ENCODE assay signal across 19 cellular contexts in the genomic region with DNA sequence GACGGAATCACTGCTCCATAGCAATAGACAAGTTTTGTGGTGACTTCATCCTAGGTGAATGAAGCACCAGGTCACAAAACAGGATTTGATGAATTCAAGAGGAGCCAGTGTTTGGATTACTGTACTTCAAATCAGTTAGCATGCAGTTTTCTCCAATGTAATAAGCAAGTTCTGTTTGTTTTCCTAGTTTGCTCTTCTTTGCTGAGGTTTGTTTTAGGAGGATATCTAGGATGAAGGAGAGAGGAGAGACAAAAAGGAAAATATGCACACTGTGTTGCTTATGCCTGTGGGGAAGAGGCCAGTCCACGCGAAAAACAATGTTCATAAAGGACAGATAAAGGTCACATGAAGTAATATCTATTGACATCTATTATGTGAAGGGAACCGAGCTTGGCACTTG. TPM values are rescaled to one million over a fixed set of nuclear protein-coding genes. Genes with fewer than 3 reads are reported as not detected.
A peak's percentile ranks its signal among the peaks of the same experiment; 100 is the strongest.
DNase-seq lines count a peak whose midpoint lies in the region; ATAC-seq, FAIRE-seq and TF ChIP-seq lines count a peak whose summit lies in the region.
"Had no signal": no experiment of that assay in that cellular context is flagged by ENCODE, and none has a peak within 500 bp of the region (broad histone marks: within the 10 kb centered on the region; RNA-seq: fewer than 3 reads in every experiment).

No MANE protein-coding gene starts in this region.

- no peaks in the 10 kb centered on the region for H3F3A ChIP-seq in GM23248 (ENCODE audit: insufficient read depth)

- no peaks in the 10 kb centered on the region for H3K79me2 ChIP-seq in GM23248 (ENCODE audit: insufficient read depth)
- H3K79me2 ChIP-seq in HepG2 (ENCODE audit: insufficient read depth, low read length): no peaks in the 10 kb centered on the region

- POLR2A ChIA-PET in HepG2 (lab: Yijun Ruan, JAX): interaction anchor here (0.7 to 2.1 kb wide), 5 partner anchors 10 to 513 kb away, joined by 3 to 35 read pairs (median 3); a partner anchor contains a TSS
- POLR2A ChIA-PET in activated CD4-positive, alpha-beta T cell treated with anti-CD3 and anti-CD28 coated beads for 36 hours (lab: Charles Lee): no interaction called here

- H3K27me3 ChIP-seq in GM23248 (replicated peaks; ENCODE audit: insufficient read depth) (no peaks in the 10 kb centered on the region), SJSA1 (replicated peaks) (no peaks in the 10 kb centered on the region), HepG2 (ENCODE audit: control insufficient read depth in 1 of 2, insufficient read depth in 2 of 2, low read length in 2 of 2) (no peaks in the 10 kb centered on the region), uterus (no peaks in the 10 kb centered on the region)

- no peaks in the 10 kb centered on the region for H4K20me1 ChIP-seq in GM23248 (ENCODE audit: insufficient read depth)
- H4K20me1 ChIP-seq in HepG2 (ENCODE audit: insufficient read depth, low read length): no peaks in the 10 kb centered on the region

- H3K4me1 Mint-ChIP-seq in activated CD4-positive, alpha-beta T cell treated with anti-CD3 and anti-CD28 coated beads for 36 hours: no peaks in the 10 kb centered on the region

- H3K9ac ChIP-seq in GM23248: no peak overlapping the region
- no peak overlapping the region for H3K9ac ChIP-seq in HepG2 (ENCODE audit: insufficient read depth, low read depth, low read length)
- H3K9ac ChIP-seq: KMS-11 had no signal

- CTCF ChIA-PET in HepG2 (lab: Yijun Ruan, JAX; ENCODE audit: low intra/inter-chr PET ratio, low total read pairs): no interaction called here
- CTCF ChIA-PET in activated CD4-positive, alpha-beta T cell treated with anti-CD3 and anti-CD28 coated beads for 36 hours (lab: Charles Lee): no interaction called here

- BruUV-seq in HepG2 (replicated peaks; lab: Mats Ljungman, UMichigan): no TSS peak

- intact Hi-C loops in HepG2 (cut with micrococcal nuclease; ENCODE audit: unreplicated experiment): loop anchor here (5.0 to 10.0 kb wide), 2 partner anchors 119 to 252 kb away; no protein-coding TSS in a partner anchor
- intact Hi-C loops in uterus (cut with DNase I; ENCODE audit: low total_unique reads): no loop called here
- intact Hi-C loops in activated CD4-positive, alpha-beta T cell treated with anti-CD3 and anti-CD28 coated beads for 36 hours (cut with DNase I, micrococcal nuclease): no loop called here

- H3K27ac Mint-ChIP-seq in activated CD4-positive, alpha-beta T cell treated with anti-CD3 and anti-CD28 coated beads for 36 hours: no peak overlapping the region
- H3K27ac Mint-ChIP-seq: CD4-positive, CD25-positive, alpha-beta regulatory T cell had no signal

- H3K9me3 Mint-ChIP-seq in activated CD4-positive, alpha-beta T cell treated with anti-CD3 and anti-CD28 coated beads for 36 hours (ENCODE audit: low read depth): no peaks in the 10 kb centered on the region

- FAIRE-seq in HepG2 (lab: Jason Lieb, UNC): no peak
- FAIRE-seq: D721Med, G401.6 had no signal

- in situ Hi-C loops in GM23248 (cut with MboI): no loop called here
- in situ Hi-C loops in HepG2 (cut with HindIII; ENCODE audit: extremely low pct_ligation_motif_present, low pct_unique_long_range_greater_than_20kb): no loop called here

- 93 to 98% methylated on average over 4 of the region's 4 CpGs for WGBS in GM23248 (ENCODE audit: low coverage in 1 of 2, low lambda C conversion rate in 2 of 2, missing lambda C conversion rate in 2 of 2), 2 experiments
- WGBS in HepG2 (ENCODE audit: low lambda C conversion rate): 22% methylated on average over 4 of the region's 4 CpGs

- no peak for TF ChIP-seq POLR2A in HepG2 (IDR thresholded peaks at IDR 0.05; ENCODE audit: insufficient read depth in 1 of 2, low read depth in 2 of 2, low read length in 2 of 2)
- no peak for TF ChIP-seq POLR2A in uterus (IDR thresholded peaks at IDR 0.05)

- no peaks in the 10 kb centered on the region for H3K36me3 Mint-ChIP-seq in activated CD4-positive, alpha-beta T cell treated with anti-CD3 and anti-CD28 coated beads for 36 hours (ENCODE audit: low read depth)
- H3K36me3 Mint-ChIP-seq: CD4-positive, CD25-positive, alpha-beta regulatory T cell had no signal

- TF ChIP-seq CTCF in HepG2 (CRISPR knock-in tag; IDR thresholded peaks at IDR 0.05) (no peak), uterus (IDR thresholded peaks at IDR 0.05) (no peak)

- no peak for TF ChIP-seq RAD21 in HepG2 (CRISPR knock-in tag; IDR thresholded peaks at IDR 0.05)

- no peaks in the 10 kb centered on the region for H3K9me2 ChIP-seq in GM23248 (ENCODE audit: insufficient read depth)

- peaks cover 38% of the 10 kb centered on the region for H3K4me1 ChIP-seq in GM23248 (ENCODE audit: insufficient read depth)
- H3K4me1 ChIP-seq in SJSA1 (replicated peaks): peaks cover 50% of the 10 kb centered on the region
- peaks cover 51% of the 10 kb centered on the region for H3K4me1 ChIP-seq in HepG2 (ENCODE audit: insufficient read depth, low read length)
- H3K4me1 ChIP-seq in uterus: peaks cover 5 to 12% of the 10 kb centered on the region in 2 donors

- H2AFZ ChIP-seq in GM23248 (no peak overlapping the region), HepG2 (ENCODE audit: low read length) (no peak overlapping the region)

- ATAC-seq in HepG2 (no peak), HG03135 (IDR thresholded peaks at IDR 0.05; ENCODE audit: unreplicated experiment) (no peak), HG02840 (IDR thresholded peaks at IDR 0.05; ENCODE audit: low FRiP score, unreplicated experiment) (no peak)
- no peak for ATAC-seq in activated CD4-positive, alpha-beta T cell treated with anti-CD3 and anti-CD28 coated beads for 36 hours

- H3K4me3 ChIP-seq in GM23248 (no peak overlapping the region), SJSA1 (no peak overlapping the region), HepG2 (replicated peaks in 1 of 3; ENCODE audit: insufficient read depth in 1 of 3, low read depth in 2 of 3, low read length in 3 of 3) (no peak overlapping the region), uterus (no peak overlapping the region)
- H3K4me3 ChIP-seq: SK-N-MC had no signal

- DNase-seq in GM23248 (no peak), SJSA1 (ENCODE audit: low read depth in 1 of 2, low spot score in 2 of 2) (peak in 1 of 2 experiments; percentile 63), HepG2 (ENCODE audit: low spot score) (no peak), uterus (no peak)
- no peak for DNase-seq in activated CD4-positive, alpha-beta T cell treated with anti-CD3 and anti-CD28 coated beads for 36 hours
- DNase-seq: CD4-positive, CD25-positive, alpha-beta regulatory T cell; DND-41; NCI-H1048; NCI-H1436 treated with DMSO at 0.1 percent for 48 hours; NCI-H2029 treated with DMSO at 0.1 percent for 48 hours; NCI-H524 had no signal

- TF ChIP-seq EP300 in HepG2 (IDR thresholded peaks at IDR 0.05; ENCODE audit: low read depth in 2 of 2, low read length in 2 of 2) (no peak), HepG2 (CRISPR knock-in tag; IDR thresholded peaks at IDR 0.05; ENCODE audit: borderline replicate concordance) (no peak)

- H3K4me3 Mint-ChIP-seq in activated CD4-positive, alpha-beta T cell treated with anti-CD3 and anti-CD28 coated beads for 36 hours: no peak overlapping the region
- H3K4me3 Mint-ChIP-seq: CD4-positive, CD25-positive, alpha-beta regulatory T cell had no signal

- H3K27ac ChIP-seq in GM23248: no peak overlapping the region
- H3K27ac ChIP-seq in SJSA1: peak overlapping the region; percentile 58
- peak overlapping the region; percentile 82 for H3K27ac ChIP-seq in HepG2 (ENCODE audit: extremely low read length, insufficient read depth, low read length)
- peak overlapping the region; percentile 41 to 69 for H3K27ac ChIP-seq in uterus
- H3K27ac ChIP-seq: KMS-11, SK-N-MC had no signal

- H3K9me3 ChIP-seq in GM23248 (ENCODE audit: low read depth) (no peaks in the 10 kb centered on the region), SJSA1 (replicated peaks) (no peaks in the 10 kb centered on the region), HepG2 (ENCODE audit: low read length) (no peaks in the 10 kb centered on the region), uterus (no peaks in the 10 kb centered on the region)

- H3K36me3 ChIP-seq in GM23248 (ENCODE audit: low read depth): no peaks in the 10 kb centered on the region
- H3K36me3 ChIP-seq in SJSA1: no peaks in the 10 kb centered on the region
- no peaks in the 10 kb centered on the region for H3K36me3 ChIP-seq in HepG2 (replicated peaks in 1 of 2; ENCODE audit: control insufficient read depth in 1 of 2, insufficient read depth in 2 of 2, low read length in 2 of 2)
- H3K36me3 ChIP-seq in uterus: no peaks in the 10 kb centered on the region

- H3K4me2 ChIP-seq in GM23248 (ENCODE audit: unreplicated experiment) (peak overlapping the region; percentile 8), HepG2 (ENCODE audit: low read depth, low read length) (no peak overlapping the region; the same call in 1 of the 2 replicates)
- H3K4me2 ChIP-seq: KMS-11 had no signal

- H3K27me3 Mint-ChIP-seq in activated CD4-positive, alpha-beta T cell treated with anti-CD3 and anti-CD28 coated beads for 36 hours: no peaks in the 10 kb centered on the region

RNA-seq across cellular contexts. Expression of a gene that starts 9.0 kb away (rescaled TPM):
- not detected in 2 replicates for total RNA-seq in GM23248 (2014; rRNA removed; shearing (Covaris generic))
- polyA plus RNA-seq in GM23248 (2016; fragmentation: Nextera tagmentation; extraction: Ambion mirVana) (not detected in 2 replicates), HepG2 (2011; rRNA removed) (0.69 and 0.76 TPM in 2 replicates)
- total RNA-seq in SJSA1 (2014; rRNA removed; shearing (Covaris generic)): not detected in 2 replicates
- total RNA-seq in HepG2 (2016; rRNA removed; fragmentation: Illumina TruSeq; extraction: Trizol) (not detected in 2 replicates), uterus (not detected)
- total RNA-seq in HepG2 (2016; cell fraction: cytosol; rRNA removed; fragmentation: Illumina TruSeq; extraction: Trizol; ENCODE audit: low read depth): not detected in 2 replicates
- 0.06 and 0.16 TPM in 2 replicates for total RNA-seq in HepG2 (2016; cell fraction: insoluble cytoplasmic fraction; rRNA removed; fragmentation: Illumina TruSeq; extraction: Trizol)
- not detected in 2 replicates for total RNA-seq in HepG2 (2016; cell fraction: membrane; rRNA removed; fragmentation: Illumina TruSeq; extraction: Trizol)
- total RNA-seq in HepG2 (2016; cell fraction: nucleus; rRNA removed; fragmentation: Illumina TruSeq; extraction: Trizol): not detected in 2 replicates
- 0.58 and 0.74 TPM in 2 replicates for polyA plus RNA-seq in HepG2 (2011; cell fraction: cytosol; rRNA removed)
- polyA plus RNA-seq in HepG2 (2011; cell fraction: nucleus; rRNA removed): 0.27 and 0.45 TPM in 2 replicates
- 0.27 TPM in 1 of 2 replicates, not detected in the other for polyA plus RNA-seq in HepG2 (2012)
- 0.09 TPM in 1 of 2 replicates, not detected in the other for polyA plus RNA-seq in HepG2 (2016; cell fraction: cytosol; fragmentation: Illumina TruSeq; extraction: Trizol; ENCODE audit: low read depth)
- polyA plus RNA-seq in HepG2 (2016; cell fraction: insoluble cytoplasmic fraction; fragmentation: Illumina TruSeq; extraction: Trizol; ENCODE audit: low read depth): 0.15 and 0.33 TPM in 2 replicates
- 0.13 and 0.14 TPM in 2 replicates for polyA plus RNA-seq in HepG2 (2016; cell fraction: membrane; fragmentation: Illumina TruSeq; extraction: Trizol; ENCODE audit: low read depth)
- not detected in 2 replicates for polyA plus RNA-seq in HepG2 (2016; cell fraction: nucleus; fragmentation: Illumina TruSeq; extraction: Trizol; ENCODE audit: insufficient read depth, low read depth)
- polyA minus RNA-seq in HepG2 (2011; rRNA and poly(A)+ RNA removed; ENCODE audit: low replicate concordance): 0.54 TPM in 1 of 2 replicates, not detected in the other
- polyA minus RNA-seq in HepG2 (2011; cell fraction: cytosol; rRNA and poly(A)+ RNA removed): 0.40 and 0.44 TPM in 2 replicates
- polyA minus RNA-seq in HepG2 (2011; cell fraction: nucleus; rRNA and poly(A)+ RNA removed): not detected in 2 replicates
- not detected for total RNA-seq in activated CD4-positive, alpha-beta T cell treated with anti-CD3 and anti-CD28 coated beads for 36 hours
- total RNA-seq: CD4-positive, CD25-positive, alpha-beta regulatory T cell; M059J; Right ventricle myocardium inferior had no signal
- polyA plus RNA-seq: CD4-positive, CD25-positive, alpha-beta regulatory T cell had no signal

RNA-seq across cellular contexts. Expression of a gene that starts 18.0 kb away (rescaled TPM):
- total RNA-seq in GM23248 (2014; rRNA removed; shearing (Covaris generic)): not detected in 2 replicates
- polyA plus RNA-seq in GM23248 (2016; fragmentation: Nextera tagmentation; extraction: Ambion mirVana): not detected in 2 replicates
- total RNA-seq in SJSA1 (2014; rRNA removed; shearing (Covaris generic)): not detected in 2 replicates
- total RNA-seq in HepG2 (2016; rRNA removed; fragmentation: Illumina TruSeq; extraction: Trizol): not detected in 2 replicates
- not detected in 2 replicates for total RNA-seq in HepG2 (2016; cell fraction: cytosol; rRNA removed; fragmentation: Illumina TruSeq; extraction: Trizol; ENCODE audit: low read depth)
- total RNA-seq in HepG2 (2016; cell fraction: insoluble cytoplasmic fraction; rRNA removed; fragmentation: Illumina TruSeq; extraction: Trizol): not detected in 2 replicates
- not detected in 2 replicates for total RNA-seq in HepG2 (2016; cell fraction: membrane; rRNA removed; fragmentation: Illumina TruSeq; extraction: Trizol)
- not detected in 2 replicates for total RNA-seq in HepG2 (2016; cell fraction: nucleus; rRNA removed; fragmentation: Illumina TruSeq; extraction: Trizol)
- 0.05 TPM in 2 replicates for polyA plus RNA-seq in HepG2 (2011; rRNA removed)
- polyA plus RNA-seq in HepG2 (2011; cell fraction: cytosol; rRNA removed): not detected in 2 replicates
- polyA plus RNA-seq in HepG2 (2011; cell fraction: nucleus; rRNA removed): 0.07 and 0.13 TPM in 2 replicates
- not detected in 2 replicates for polyA plus RNA-seq in HepG2 (2012)
- polyA plus RNA-seq in HepG2 (2016; cell fraction: cytosol; fragmentation: Illumina TruSeq; extraction: Trizol; ENCODE audit: low read depth): not detected in 2 replicates
- polyA plus RNA-seq in HepG2 (2016; cell fraction: insoluble cytoplasmic fraction; fragmentation: Illumina TruSeq; extraction: Trizol; ENCODE audit: low read depth): not detected in 2 replicates
- not detected in 2 replicates for polyA plus RNA-seq in HepG2 (2016; cell fraction: membrane; fragmentation: Illumina TruSeq; extraction: Trizol; ENCODE audit: low read depth)
- not detected in 2 replicates for polyA plus RNA-seq in HepG2 (2016; cell fraction: nucleus; fragmentation: Illumina TruSeq; extraction: Trizol; ENCODE audit: insufficient read depth, low read depth)
- 0.23 TPM in 1 of 2 replicates, not detected in the other for polyA minus RNA-seq in HepG2 (2011; rRNA and poly(A)+ RNA removed; ENCODE audit: low replicate concordance)
- not detected in 2 replicates for polyA minus RNA-seq in HepG2 (2011; cell fraction: cytosol; rRNA and poly(A)+ RNA removed)
- polyA minus RNA-seq in HepG2 (2011; cell fraction: nucleus; rRNA and poly(A)+ RNA removed): not detected in 2 replicates
- not detected for total RNA-seq in uterus
- total RNA-seq in activated CD4-positive, alpha-beta T cell treated with anti-CD3 and anti-CD28 coated beads for 36 hours: not detected
- total RNA-seq: CD4-positive, CD25-positive, alpha-beta regulatory T cell; M059J; Right ventricle myocardium inferior had no signal
- polyA plus RNA-seq: CD4-positive, CD25-positive, alpha-beta regulatory T cell had no signal

RNA-seq across cellular contexts. Expression of a gene that starts 25.4 kb away (rescaled TPM):
- not detected in 2 replicates for total RNA-seq in GM23248 (2014; rRNA removed; shearing (Covaris generic))
- not detected in 2 replicates for polyA plus RNA-seq in GM23248 (2016; fragmentation: Nextera tagmentation; extraction: Ambion mirVana)
- not detected in 2 replicates for total RNA-seq in SJSA1 (2014; rRNA removed; shearing (Covaris generic))
- not detected in 2 replicates for total RNA-seq in HepG2 (2016; rRNA removed; fragmentation: Illumina TruSeq; extraction: Trizol)
- not detected in 2 replicates for total RNA-seq in HepG2 (2016; cell fraction: cytosol; rRNA removed; fragmentation: Illumina TruSeq; extraction: Trizol; ENCODE audit: low read depth)
- not detected in 2 replicates for total RNA-seq in HepG2 (2016; cell fraction: insoluble cytoplasmic fraction; rRNA removed; fragmentation: Illumina TruSeq; extraction: Trizol)
- total RNA-seq in HepG2 (2016; cell fraction: membrane; rRNA removed; fragmentation: Illumina TruSeq; extraction: Trizol): not detected in 2 replicates
- not detected in 2 replicates for total RNA-seq in HepG2 (2016; cell fraction: nucleus; rRNA removed; fragmentation: Illumina TruSeq; extraction: Trizol)
- not detected in 2 replicates for polyA plus RNA-seq in HepG2 (2011; rRNA removed)
- not detected in 2 replicates for polyA plus RNA-seq in HepG2 (2011; cell fraction: cytosol; rRNA removed)
- polyA plus RNA-seq in HepG2 (2011; cell fraction: nucleus; rRNA removed): 0.10 TPM in 1 of 2 replicates, not detected in the other
- not detected in 2 replicates for polyA plus RNA-seq in HepG2 (2012)
- not detected in 2 replicates for polyA plus RNA-seq in HepG2 (2016; cell fraction: cytosol; fragmentation: Illumina TruSeq; extraction: Trizol; ENCODE audit: low read depth)
- not detected in 2 replicates for polyA plus RNA-seq in HepG2 (2016; cell fraction: insoluble cytoplasmic fraction; fragmentation: Illumina TruSeq; extraction: Trizol; ENCODE audit: low read depth)
- not detected in 2 replicates for polyA plus RNA-seq in HepG2 (2016; cell fraction: membrane; fragmentation: Illumina TruSeq; extraction: Trizol; ENCODE audit: low read depth)
- polyA plus RNA-seq in HepG2 (2016; cell fraction: nucleus; fragmentation: Illumina TruSeq; extraction: Trizol; ENCODE audit: insufficient read depth, low read depth): not detected in 2 replicates
- 0.05 TPM in 1 of 2 replicates, not detected in the other for polyA minus RNA-seq in HepG2 (2011; rRNA and poly(A)+ RNA removed; ENCODE audit: low replicate concordance)
- not detected in 2 replicates for polyA minus RNA-seq in HepG2 (2011; cell fraction: cytosol; rRNA and poly(A)+ RNA removed)
- polyA minus RNA-seq in HepG2 (2011; cell fraction: nucleus; rRNA and poly(A)+ RNA removed): not detected in 2 replicates
- total RNA-seq in uterus: not detected
- total RNA-seq in activated CD4-positive, alpha-beta T cell treated with anti-CD3 and anti-CD28 coated beads for 36 hours: not detected
- total RNA-seq: CD4-positive, CD25-positive, alpha-beta regulatory T cell; M059J; Right ventricle myocardium inferior had no signal
- polyA plus RNA-seq: CD4-positive, CD25-positive, alpha-beta regulatory T cell had no signal

RNA-seq across cellular contexts. Expression of a gene that starts 33.3 kb away (rescaled TPM):
- 73.5 and 77.8 TPM in 2 replicates for total RNA-seq in GM23248 (2014; rRNA removed; shearing (Covaris generic))
- polyA plus RNA-seq in GM23248 (2016; fragmentation: Nextera tagmentation; extraction: Ambion mirVana) (39.8 and 42.2 TPM in 2 replicates), HepG2 (2011; rRNA removed) (0.05 TPM in 1 of 2 replicates, not detected in the other)
- 0.84 and 1.6 TPM in 2 replicates for total RNA-seq in SJSA1 (2014; rRNA removed; shearing (Covaris generic))
- total RNA-seq in HepG2 (2016; rRNA removed; fragmentation: Illumina TruSeq; extraction: Trizol) (not detected in 2 replicates), uterus (under 1 TPM in 1 of 4 donors, not detected in 3; 0.28 TPM)
- not detected in 2 replicates for total RNA-seq in HepG2 (2016; cell fraction: cytosol; rRNA removed; fragmentation: Illumina TruSeq; extraction: Trizol; ENCODE audit: low read depth)
- total RNA-seq in HepG2 (2016; cell fraction: insoluble cytoplasmic fraction; rRNA removed; fragmentation: Illumina TruSeq; extraction: Trizol): not detected in 2 replicates
- not detected in 2 replicates for total RNA-seq in HepG2 (2016; cell fraction: membrane; rRNA removed; fragmentation: Illumina TruSeq; extraction: Trizol)
- total RNA-seq in HepG2 (2016; cell fraction: nucleus; rRNA removed; fragmentation: Illumina TruSeq; extraction: Trizol): not detected in 2 replicates
- not detected in 2 replicates for polyA plus RNA-seq in HepG2 (2011; cell fraction: cytosol; rRNA removed)
- polyA plus RNA-seq in HepG2 (2011; cell fraction: nucleus; rRNA removed): not detected in 2 replicates
- polyA plus RNA-seq in HepG2 (2012): not detected in 2 replicates
- not detected in 2 replicates for polyA plus RNA-seq in HepG2 (2016; cell fraction: cytosol; fragmentation: Illumina TruSeq; extraction: Trizol; ENCODE audit: low read depth)
- polyA plus RNA-seq in HepG2 (2016; cell fraction: insoluble cytoplasmic fraction; fragmentation: Illumina TruSeq; extraction: Trizol; ENCODE audit: low read depth): not detected in 2 replicates
- polyA plus RNA-seq in HepG2 (2016; cell fraction: membrane; fragmentation: Illumina TruSeq; extraction: Trizol; ENCODE audit: low read depth): not detected in 2 replicates
- not detected in 2 replicates for polyA plus RNA-seq in HepG2 (2016; cell fraction: nucleus; fragmentation: Illumina TruSeq; extraction: Trizol; ENCODE audit: insufficient read depth, low read depth)
- 0.19 TPM in 1 of 2 replicates, not detected in the other for polyA minus RNA-seq in HepG2 (2011; rRNA and poly(A)+ RNA removed; ENCODE audit: low replicate concordance)
- polyA minus RNA-seq in HepG2 (2011; cell fraction: cytosol; rRNA and poly(A)+ RNA removed): not detected in 2 replicates
- not detected in 2 replicates for polyA minus RNA-seq in HepG2 (2011; cell fraction: nucleus; rRNA and poly(A)+ RNA removed)
- total RNA-seq in activated CD4-positive, alpha-beta T cell treated with anti-CD3 and anti-CD28 coated beads for 36 hours: not detected
- total RNA-seq: CD4-positive, CD25-positive, alpha-beta regulatory T cell; Right ventricle myocardium inferior had no signal
- polyA plus RNA-seq: CD4-positive, CD25-positive, alpha-beta regulatory T cell had no signal

RNA-seq across cellular contexts. Expression of a gene that starts 45.8 kb away (rescaled TPM):
- total RNA-seq in GM23248 (2014; rRNA removed; shearing (Covaris generic)): 0.25 and 0.76 TPM in 2 replicates
- polyA plus RNA-seq in GM23248 (2016; fragmentation: Nextera tagmentation; extraction: Ambion mirVana) (1.0 and 1.2 TPM in 2 replicates), HepG2 (2011; rRNA removed) (not detected in 2 replicates)
- total RNA-seq in SJSA1 (2014; rRNA removed; shearing (Covaris generic)): 0.21 and 0.72 TPM in 2 replicates
- total RNA-seq in HepG2 (2016; rRNA removed; fragmentation: Illumina TruSeq; extraction: Trizol) (not detected in 2 replicates), uterus (not detected)
- not detected in 2 replicates for total RNA-seq in HepG2 (2016; cell fraction: cytosol; rRNA removed; fragmentation: Illumina TruSeq; extraction: Trizol; ENCODE audit: low read depth)
- total RNA-seq in HepG2 (2016; cell fraction: insoluble cytoplasmic fraction; rRNA removed; fragmentation: Illumina TruSeq; extraction: Trizol): not detected in 2 replicates
- not detected in 2 replicates for total RNA-seq in HepG2 (2016; cell fraction: membrane; rRNA removed; fragmentation: Illumina TruSeq; extraction: Trizol)
- not detected in 2 replicates for total RNA-seq in HepG2 (2016; cell fraction: nucleus; rRNA removed; fragmentation: Illumina TruSeq; extraction: Trizol)
- not detected in 2 replicates for polyA plus RNA-seq in HepG2 (2011; cell fraction: cytosol; rRNA removed)
- not detected in 2 replicates for polyA plus RNA-seq in HepG2 (2011; cell fraction: nucleus; rRNA removed)
- polyA plus RNA-seq in HepG2 (2012): not detected in 2 replicates
- not detected in 2 replicates for polyA plus RNA-seq in HepG2 (2016; cell fraction: cytosol; fragmentation: Illumina TruSeq; extraction: Trizol; ENCODE audit: low read depth)
- not detected in 2 replicates for polyA plus RNA-seq in HepG2 (2016; cell fraction: insoluble cytoplasmic fraction; fragmentation: Illumina TruSeq; extraction: Trizol; ENCODE audit: low read depth)
- not detected in 2 replicates for polyA plus RNA-seq in HepG2 (2016; cell fraction: membrane; fragmentation: Illumina TruSeq; extraction: Trizol; ENCODE audit: low read depth)
- polyA plus RNA-seq in HepG2 (2016; cell fraction: nucleus; fragmentation: Illumina TruSeq; extraction: Trizol; ENCODE audit: insufficient read depth, low read depth): not detected in 2 replicates
- polyA minus RNA-seq in HepG2 (2011; rRNA and poly(A)+ RNA removed; ENCODE audit: low replicate concordance): 0.16 TPM in 1 of 2 replicates, not detected in the other
- not detected in 2 replicates for polyA minus RNA-seq in HepG2 (2011; cell fraction: cytosol; rRNA and poly(A)+ RNA removed)
- not detected in 2 replicates for polyA minus RNA-seq in HepG2 (2011; cell fraction: nucleus; rRNA and poly(A)+ RNA removed)
- not detected for total RNA-seq in activated CD4-positive, alpha-beta T cell treated with anti-CD3 and anti-CD28 coated beads for 36 hours
- total RNA-seq: CD4-positive, CD25-positive, alpha-beta regulatory T cell; Right ventricle myocardium inferior had no signal
- polyA plus RNA-seq: CD4-positive, CD25-positive, alpha-beta regulatory T cell had no signal
